Comparison of ENCODE assay signal across 8 cellular contexts in genomic region chr11:11621881-11622706, GRCh38. TPM values are rescaled to one million over a fixed set of nuclear protein-coding genes. Genes with fewer than 3 reads are reported as not detected.
DNase-seq lines count a peak whose midpoint lies in the region; TF ChIP-seq lines count a peak whose summit lies in the region.

TSS of gene GALNT18 (minus strand) at chr11:11622005.

- H2AFZ ChIP-seq in Loucy (ENCODE audit: low read length): peak within 1 kb of the TSS; percentile 81; the same call in 1 of the 2 replicates

- no peaks in the 10 kb centered on the region for H3K4me1 ChIP-seq in Loucy (ENCODE audit: insufficient read depth, low read length, poor library complexity, severe bottlenecking)

- H3K79me2 ChIP-seq in Loucy (ENCODE audit: insufficient read depth, low read length): no peaks in the 10 kb centered on the region

- no peaks in the 10 kb centered on the region for H3K9me2 ChIP-seq in Loucy (replicated peaks; ENCODE audit: low read depth, low read length)

- DNase-seq in GM03348 (ENCODE audit: low spot score) (peak; percentile 100), H7 (peak; percentile 99), SHP77 treated with DMSO at 0.1 percent for 48 hours (lab: John Stamatoyannopoulos, UW) (peak; percentile 42), germinal center (ENCODE audit: low spot score) (peak; percentile 98), nucleus accumbens (lab: John Stamatoyannopoulos, UW) (peak; percentile 29 to 96 (median 83)), superior temporal gyrus (ENCODE audit: extremely low spot score) (peak; percentile 89)
- DNase-seq in activated naive CD4-positive, alpha-beta T cell treated with anti-CD3 and anti-CD28 coated beads, Interleukin-2, amount 50 U/mL, for 16 hours: peak; percentile 70

- H3K4me3 ChIP-seq in H7 (ENCODE audit: insufficient read depth, low read depth, low read length): peak within 1 kb of the TSS; percentile 54
- peak within 1 kb of the TSS; percentile 59 for H3K4me3 ChIP-seq in Loucy (ENCODE audit: low read length, poor library complexity, severe bottlenecking)

- H3K4me2 ChIP-seq in Loucy (ENCODE audit: low read depth, low read length, poor library complexity, severe bottlenecking): peak within 1 kb of the TSS; percentile 76

- H3K27me3 ChIP-seq in H7 (ENCODE audit: control insufficient read depth, insufficient read depth, low read length) (peaks cover 44% of the 10 kb centered on the region), Loucy (ENCODE audit: insufficient read depth, low read length, poor library complexity, severe bottlenecking) (no peaks in the 10 kb centered on the region)

- no peak within 1 kb of the TSS for H3K9ac ChIP-seq in Loucy (ENCODE audit: low read depth, low read length, poor library complexity, severe bottlenecking)

- TF ChIP-seq CTCF in Loucy (conservative IDR thresholded peaks at IDR 0.05; ENCODE audit: low read length): peak; percentile 21; the same call in 1 of the 2 replicates

- H4K20me1 ChIP-seq in Loucy (ENCODE audit: insufficient read depth, low read length, poor library complexity, severe bottlenecking): no peaks in the 10 kb centered on the region

- H3K36me3 ChIP-seq in H7 (replicated peaks; ENCODE audit: control insufficient read depth, insufficient read depth, low read length) (no peaks in the 10 kb centered on the region), Loucy (ENCODE audit: insufficient read depth, low read length) (no peaks in the 10 kb centered on the region)

- no peaks in the 10 kb centered on the region for H3K9me3 ChIP-seq in Loucy (ENCODE audit: insufficient read depth, low read depth, low read length)

- no peaks in the 10 kb centered on the region for H3F3A ChIP-seq in Loucy (ENCODE audit: low read depth)

RNA-seq across cellular contexts. Expression of gene GALNT18, which starts in this region (rescaled TPM):
- total RNA-seq in H7 (2014; rRNA removed; shearing (Covaris generic)): 1.9 and 2.5 TPM in 2 replicates

Comparison
In these comparisons a context has a peak if more than half of its experiments do, and no peak if none do; other contexts are left out.
1. Peak in every context shown above with its lines: DNase-seq and H3K4me3 ChIP-seq.
2. DNase-seq: peak in every context shown above with its lines; median percentile 100 in GM03348; 99 in H7; 98 in germinal center; 89 in superior temporal gyrus; 83 in nucleus accumbens; 70 in activated naive CD4-positive, alpha-beta T cell treated with anti-CD3 and anti-CD28 coated beads, Interleukin-2, amount 50 U/mL, for 16 hours; 42 in SHP77 treated with DMSO at 0.1 percent for 48 hours.